9 cellular contexts compared by ENCODE assay signal in the genomic region with DNA sequence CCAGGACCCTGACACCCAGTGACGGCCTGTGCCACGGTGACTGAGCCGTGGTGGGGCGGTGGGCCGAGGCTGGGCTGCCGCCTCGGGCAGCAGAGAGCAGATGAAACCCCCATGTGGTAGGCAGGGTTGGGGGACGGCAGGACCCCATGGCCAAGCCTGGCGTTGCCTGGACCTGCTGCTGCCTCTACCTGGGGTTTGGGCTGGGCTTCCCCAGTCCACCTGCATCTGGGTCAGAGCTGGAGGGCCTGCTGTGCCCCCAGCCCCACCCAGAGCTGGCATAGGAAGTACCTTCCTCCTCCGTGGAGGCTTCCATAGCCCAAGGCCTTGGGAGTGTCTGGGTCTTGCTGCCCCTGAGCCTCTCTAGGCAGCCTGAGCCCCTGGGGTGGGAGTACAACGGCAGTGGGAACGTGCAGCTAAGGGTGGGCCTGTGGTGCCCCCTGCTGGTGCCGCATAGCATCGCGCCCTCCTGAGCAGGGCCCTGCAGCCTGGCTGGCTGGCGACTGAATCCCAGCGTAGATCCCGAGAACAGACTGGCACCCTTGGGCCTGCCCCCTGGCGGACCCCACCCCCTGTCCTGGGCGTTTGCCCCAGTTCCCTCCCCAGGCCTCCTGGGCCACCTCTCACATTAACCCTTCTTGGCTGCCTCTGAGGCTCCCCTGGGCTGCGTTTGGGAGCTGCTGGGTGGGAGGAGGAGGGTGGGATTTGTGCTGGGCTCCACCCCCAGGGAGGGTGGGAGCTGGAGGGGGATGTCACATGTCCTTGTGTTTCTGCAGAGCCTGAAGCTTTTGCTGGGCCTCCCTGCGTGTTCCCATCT. TPM values are rescaled to one million over a fixed set of nuclear protein-coding genes. Genes with fewer than 3 reads are reported as not detected.
A peak's percentile ranks its signal among the peaks of the same experiment; 100 is the strongest.
DNase-seq lines count a peak whose midpoint lies in the region; ATAC-seq and TF ChIP-seq lines count a peak whose summit lies in the region.
"Had no signal": no experiment of that assay in that cellular context is flagged by ENCODE, and none has a peak within 500 bp of the region (broad histone marks: within the 10 kb centered on the region; RNA-seq: fewer than 3 reads in every experiment).

No MANE protein-coding gene starts in this region.

- H3K27ac ChIP-seq in CD8-positive, alpha-beta memory T cell (ENCODE audit: low read depth, low read length): no peak overlapping the region
- no peak overlapping the region for H3K27ac ChIP-seq in HEK293 (ENCODE audit: extremely low read depth, low read depth, low read length)

- H3K9me3 Mint-ChIP-seq in CD8-positive, alpha-beta memory T cell: no peaks in the 10 kb centered on the region

- H3K27ac Mint-ChIP-seq in CD8-positive, alpha-beta memory T cell: peak overlapping the region in 1 of 8 donors; percentile 72

- POLR2A ChIA-PET in CD8-positive, alpha-beta memory T cell (lab: Charles Lee): interaction anchor here (0.6 to 1.3 kb wide), 2 partner anchors 101 to 307 kb away, joined by 3 read pairs; no protein-coding TSS in a partner anchor
- POLR2A ChIA-PET in HEK293 (lab: Yijun Ruan, JAX): interaction anchor here (0.7 to 2.1 kb wide), 16 partner anchors 12 to 346 kb away, joined by 3 to 27 read pairs (median 5); partner anchors contain the start of genes AMDHD2, ATP6V0C, CCNF and DNASE1L2

- H3K4me3 Mint-ChIP-seq in CD8-positive, alpha-beta memory T cell: no peak overlapping the region

- intact Hi-C loops in left colon (cut with DNase I, micrococcal nuclease): loop anchor here in 1 of 2 donors (10.0 kb wide), 1 partner anchor 76 kb away; the partner anchor contains the start of gene CCNF

- H3K27me3 ChIP-seq in CD8-positive, alpha-beta memory T cell (ENCODE audit: insufficient read depth, low read length, poor library complexity, severe bottlenecking): no peaks in the 10 kb centered on the region

- peaks cover 0 to 17% (median 0%) of the 10 kb centered on the region in 3 donors for H3K36me3 Mint-ChIP-seq in CD8-positive, alpha-beta memory T cell

- ATAC-seq in left colon (peak; percentile 85), HG03025 (IDR thresholded peaks at IDR 0.05; ENCODE audit: low FRiP score, unreplicated experiment) (no peak)

- TF ChIP-seq CTCF in HEK293 (tag by site-specific recombination; IDR thresholded peaks at IDR 0.05) (peak; percentile 99), choroid plexus epithelial cell (conservative IDR thresholded peaks at IDR 0.05; ENCODE audit: low read depth, low read length) (peak; percentile 96)

- CTCF ChIA-PET in CD8-positive, alpha-beta memory T cell (lab: Charles Lee): interaction anchor here (0.6 to 2.8 kb wide), 19 partner anchors 9 to 360 kb away, joined by 3 to 28 read pairs (median 3); partner anchors contain the start of genes ABCA3, CCNF, CEMP1 and TEDC2
- CTCF ChIA-PET in HEK293 (lab: Yijun Ruan, JAX): interaction anchor here (0.6 to 2.6 kb wide), 37 partner anchors 8 to 372 kb away, joined by 3 to 28 read pairs (median 4); partner anchors contain the start of genes ABCA3, ATP6V0C, CASKIN1 and CEMP1

- no peak overlapping the region for H3K4me3 ChIP-seq in CD8-positive, alpha-beta memory T cell (ENCODE audit: low read length)
- peak overlapping the region; percentile 27 for H3K4me3 ChIP-seq in HEK293 (ENCODE audit: low read depth, low read length)
- H3K4me3 ChIP-seq in choroid plexus epithelial cell (ENCODE audit: low read depth, low read length): peak overlapping the region; percentile 57

- peak; percentile 70 to 85 (median 72) for DNase-seq in CD8-positive, alpha-beta memory T cell
- peak; percentile 78 for DNase-seq in NCI-H345 (lab: John Stamatoyannopoulos, UW)
- peak; percentile 67 to 79 for DNase-seq in activated CD4-positive, alpha-beta T cell treated with anti-CD3 and anti-CD28 coated beads for 4 hours
- DNase-seq in choroid plexus epithelial cell (ENCODE audit: low read depth): peak; percentile 88
- peak; percentile 68 to 85 for DNase-seq in left colon
- DNase-seq in stimulated activated CD4-positive, alpha-beta T cell treated with anti-CD3 and anti-CD28 coated beads, Interleukin-1b, Interleukin-23, amount 100 ng/mL, for 48 hours: peak; percentile 77

- no peaks in the 10 kb centered on the region for H3K27me3 Mint-ChIP-seq in CD8-positive, alpha-beta memory T cell

- no peaks in the 10 kb centered on the region for H3K4me1 Mint-ChIP-seq in CD8-positive, alpha-beta memory T cell

- peaks cover 8% of the 10 kb centered on the region for H3K4me1 ChIP-seq in CD8-positive, alpha-beta memory T cell (ENCODE audit: insufficient read depth, low read length)
- H3K4me1 ChIP-seq in HEK293 (ENCODE audit: control insufficient read depth, insufficient read depth, low read length): peaks cover 7% of the 10 kb centered on the region

- H3K36me3 ChIP-seq in CD8-positive, alpha-beta memory T cell (ENCODE audit: insufficient read depth, low read length): no peaks in the 10 kb centered on the region
- H3K36me3 ChIP-seq in HEK293 (ENCODE audit: control insufficient read depth in 2 of 2, insufficient read depth in 1 of 2, low read length in 2 of 2): peaks cover 0 to 37% of the 10 kb centered on the region in 2 experiments; a peak in 1 of 3 replicates

- H3K9me3 ChIP-seq in CD8-positive, alpha-beta memory T cell (ENCODE audit: low read length): no peaks in the 10 kb centered on the region
- no peaks in the 10 kb centered on the region for H3K9me3 ChIP-seq in HEK293 (ENCODE audit: control insufficient read depth, insufficient read depth, low read depth, low read length)

TF ChIP-seq in HEK293, 187 proteins besides CTCF, POLR2A, EP300 and RAD21 (continues in another document):
- TF ChIP-seq ZNF560 (tag by site-specific recombination; IDR thresholded peaks at IDR 0.05; ENCODE audit: borderline replicate concordance): no peak
- TF ChIP-seq ZNF18 (tag by site-specific recombination; IDR thresholded peaks at IDR 0.05): peak; percentile 88
- no peak for TF ChIP-seq BCL6B (tag by site-specific recombination; IDR thresholded peaks at IDR 0.05)
- TF ChIP-seq, protein P1, sequence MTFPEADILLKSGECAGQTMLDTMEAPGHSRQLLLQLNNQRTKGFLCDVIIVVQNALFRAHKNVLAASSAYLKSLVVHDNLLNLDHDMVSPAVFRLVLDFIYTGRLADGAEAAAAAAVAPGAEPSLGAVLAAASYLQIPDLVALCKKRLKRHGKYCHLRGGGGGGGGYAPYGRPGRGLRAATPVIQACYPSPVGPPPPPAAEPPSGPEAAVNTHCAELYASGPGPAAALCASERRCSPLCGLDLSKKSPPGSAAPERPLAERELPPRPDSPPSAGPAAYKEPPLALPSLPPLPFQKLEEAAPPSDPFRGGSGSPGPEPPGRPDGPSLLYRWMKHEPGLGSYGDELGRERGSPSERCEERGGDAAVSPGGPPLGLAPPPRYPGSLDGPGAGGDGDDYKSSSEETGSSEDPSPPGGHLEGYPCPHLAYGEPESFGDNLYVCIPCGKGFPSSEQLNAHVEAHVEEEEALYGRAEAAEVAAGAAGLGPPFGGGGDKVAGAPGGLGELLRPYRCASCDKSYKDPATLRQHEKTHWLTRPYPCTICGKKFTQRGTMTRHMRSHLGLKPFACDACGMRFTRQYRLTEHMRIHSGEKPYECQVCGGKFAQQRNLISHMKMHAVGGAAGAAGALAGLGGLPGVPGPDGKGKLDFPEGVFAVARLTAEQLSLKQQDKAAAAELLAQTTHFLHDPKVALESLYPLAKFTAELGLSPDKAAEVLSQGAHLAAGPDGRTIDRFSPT (tag by site-specific recombination; IDR thresholded peaks at IDR 0.05): peak; percentile 77

RNA-seq across cellular contexts. Expression of gene ATP6V0C, which starts 12.6 kb away (rescaled TPM):
- total RNA-seq in CD8-positive, alpha-beta memory T cell: 100 to 1,000 TPM; 154 to 157 TPM
- 101 TPM for polyA plus RNA-seq in CD8-positive, alpha-beta memory T cell
- 100 to 1,000 TPM; 218 to 230 TPM for total RNA-seq in left colon

RNA-seq across cellular contexts. Expression of gene AMDHD2, which starts 19.0 kb away (rescaled TPM):
- 10 to 100 TPM; 34.1 to 35.5 TPM for total RNA-seq in CD8-positive, alpha-beta memory T cell
- polyA plus RNA-seq in CD8-positive, alpha-beta memory T cell: 21.2 TPM
- 10 to 100 TPM; 31.5 to 31.7 TPM for total RNA-seq in left colon

RNA-seq across cellular contexts. Expression of gene TBC1D24, which starts 26.2 kb away (rescaled TPM):
- total RNA-seq in CD8-positive, alpha-beta memory T cell: 10 to 100 TPM; 28.3 to 32.7 TPM
- polyA plus RNA-seq in CD8-positive, alpha-beta memory T cell: 3.5 TPM
- total RNA-seq in left colon: 10 to 100 TPM in 1 of 2 donors, 1 to 10 TPM in 1; 8.9 to 11.1 TPM

RNA-seq across cellular contexts. Expression of gene NTN3, which starts 30.0 kb away (rescaled TPM):
- not detected for total RNA-seq in CD8-positive, alpha-beta memory T cell
- polyA plus RNA-seq in CD8-positive, alpha-beta memory T cell: not detected
- total RNA-seq in left colon: not detected
- total RNA-seq: T-helper 1 cell treated with Interleukin-12 subunit alpha and Interleukin-12 subunit beta and Interleukin-4 antibody, amounts not matched to agents 30 ng/mL and 1 ng/mL, for 36 hours had no signal

RNA-seq across cellular contexts. Expression of gene CEMP1, which starts 30.1 kb away (rescaled TPM):
- total RNA-seq in CD8-positive, alpha-beta memory T cell: under 1 TPM in 1 of 2 experiments, not detected in 1; 0.16 TPM
- polyA plus RNA-seq in CD8-positive, alpha-beta memory T cell: 3.3 TPM
- under 1 TPM; 0.70 TPM for total RNA-seq in left colon
